In genomic region chr16:49013727-49014080, GRCh38 we compare ENCODE assay signal across 18 cellular contexts.
A peak's percentile ranks its signal among the peaks of the same experiment; 100 is the strongest.
DNase-seq lines count a peak whose midpoint lies in the region; ATAC-seq and TF ChIP-seq lines count a peak whose summit lies in the region.
"Had no signal": no experiment of that assay in that cellular context is flagged by ENCODE, and none has a peak within 500 bp of the region (broad histone marks: within the 10 kb centered on the region; RNA-seq: fewer than 3 reads in every experiment).

No MANE protein-coding gene starts in this region.

- peak; percentile 53 for DNase-seq in cerebellar cortex (ENCODE audit: low spot score)
- DNase-seq in esophagus muscularis mucosa (ENCODE audit: extremely low spot score): peak; percentile 74
- peak; percentile 33 to 46 for DNase-seq in thyroid gland
- DNase-seq in COLO829 (ENCODE audit: low spot score): no peak
- DNase-seq: 8988T; ACHN; AML-193; BE2C; CD4-positive, alpha-beta memory T cell; DND-41; GM23248; H7; HCEC 1CT had no signal

- TF ChIP-seq POLR2A in esophagus muscularis mucosa (IDR thresholded peaks at IDR 0.05; ENCODE audit: low read depth): no peak
- TF ChIP-seq POLR2A in thyroid gland (IDR thresholded peaks at IDR 0.05): no peak

- ATAC-seq in GM19023 (IDR thresholded peaks at IDR 0.05; ENCODE audit: unreplicated experiment) (no peak), HG02623 (IDR thresholded peaks at IDR 0.05; ENCODE audit: unreplicated experiment) (no peak)
- ATAC-seq: A549 had no signal

- no peak for TF ChIP-seq CTCF in esophagus muscularis mucosa (IDR thresholded peaks at IDR 0.05)
- TF ChIP-seq CTCF in thyroid gland (IDR thresholded peaks at IDR 0.05): no peak

- intact Hi-C loops in esophagus muscularis mucosa (cut with DNase I) (no loop called here), thyroid gland (cut with DNase I) (no loop called here)

- H3K27ac ChIP-seq in esophagus muscularis mucosa (replicated peaks in 1 of 4) (no peak overlapping the region), rectal smooth muscle tissue (ENCODE audit: low read depth, low read length) (peak overlapping the region; percentile 49), thyroid gland (no peak overlapping the region)
- H3K27ac ChIP-seq: A549; BLaER1 treated with 17β-estradiol and CSF1 and Interleukin-3, amounts not matched to agents 10 nM and 100 nM; GM23248 had no signal

- H3K4me3 ChIP-seq in esophagus muscularis mucosa (no peak overlapping the region), rectal smooth muscle tissue (ENCODE audit: low read length) (no peak overlapping the region), thyroid gland (replicated peaks in 1 of 3) (no peak overlapping the region)
- H3K4me3 ChIP-seq: A549; BLaER1 treated with 17β-estradiol and CSF1 and Interleukin-3, amounts not matched to agents 10 nM and 100 nM; GM23248 had no signal

- WGBS in esophagus muscularis mucosa: 67% methylated on average over 2 of the region's 5 CpGs
- 31 to 37% methylated on average over 5 of the region's 5 CpGs for WGBS in thyroid gland, 2 donors

- H3K36me3 ChIP-seq in esophagus muscularis mucosa (no peaks in the 10 kb centered on the region), rectal smooth muscle tissue (ENCODE audit: control insufficient read depth, insufficient read depth, low read length) (no peaks in the 10 kb centered on the region), thyroid gland (no peaks in the 10 kb centered on the region)
- H3K36me3 ChIP-seq: BE2C; BLaER1 treated with 17β-estradiol and CSF1 and Interleukin-3, amounts not matched to agents 10 nM and 100 nM had no signal

- peaks cover 0 to 6% (median 0%) of the 10 kb centered on the region in 4 donors for H3K4me1 ChIP-seq in esophagus muscularis mucosa
- H3K4me1 ChIP-seq in rectal smooth muscle tissue (ENCODE audit: control insufficient read depth, insufficient read depth, low read length): peaks cover 7% of the 10 kb centered on the region
- H3K4me1 ChIP-seq in thyroid gland: peaks cover 28 to 39% of the 10 kb centered on the region in 2 donors
- H3K4me1 ChIP-seq: A549; BE2C; BLaER1 treated with 17β-estradiol and CSF1 and Interleukin-3, amounts not matched to agents 10 nM and 100 nM had no signal

- H3K9me3 ChIP-seq in esophagus muscularis mucosa (peaks cover 0 to 3% (median 0%) of the 10 kb centered on the region in 4 donors), thyroid gland (no peaks in the 10 kb centered on the region)
- H3K9me3 ChIP-seq: A549; BE2C; BLaER1 treated with 17β-estradiol and CSF1 and Interleukin-3, amounts not matched to agents 10 nM and 100 nM had no signal

- no peak for TF ChIP-seq EP300 in esophagus muscularis mucosa (IDR thresholded peaks at IDR 0.05)

- no peak overlapping the region for H3K9ac ChIP-seq in rectal smooth muscle tissue (ENCODE audit: low read length)
- H3K9ac ChIP-seq: BLaER1 treated with 17β-estradiol and CSF1 and Interleukin-3, amounts not matched to agents 10 nM and 100 nM; GM23248 had no signal

- H3K27me3 ChIP-seq in esophagus muscularis mucosa (peaks cover 0 to 46% (median 0%) of the 10 kb centered on the region in 4 donors), rectal smooth muscle tissue (ENCODE audit: control insufficient read depth, insufficient read depth, low read length) (no peaks in the 10 kb centered on the region), thyroid gland (no peaks in the 10 kb centered on the region)
- H3K27me3 ChIP-seq: BE2C; BLaER1 treated with 17β-estradiol and CSF1 and Interleukin-3, amounts not matched to agents 10 nM and 100 nM had no signal
